ENCODE assay signal across 1 cellular context in the genomic region with DNA sequence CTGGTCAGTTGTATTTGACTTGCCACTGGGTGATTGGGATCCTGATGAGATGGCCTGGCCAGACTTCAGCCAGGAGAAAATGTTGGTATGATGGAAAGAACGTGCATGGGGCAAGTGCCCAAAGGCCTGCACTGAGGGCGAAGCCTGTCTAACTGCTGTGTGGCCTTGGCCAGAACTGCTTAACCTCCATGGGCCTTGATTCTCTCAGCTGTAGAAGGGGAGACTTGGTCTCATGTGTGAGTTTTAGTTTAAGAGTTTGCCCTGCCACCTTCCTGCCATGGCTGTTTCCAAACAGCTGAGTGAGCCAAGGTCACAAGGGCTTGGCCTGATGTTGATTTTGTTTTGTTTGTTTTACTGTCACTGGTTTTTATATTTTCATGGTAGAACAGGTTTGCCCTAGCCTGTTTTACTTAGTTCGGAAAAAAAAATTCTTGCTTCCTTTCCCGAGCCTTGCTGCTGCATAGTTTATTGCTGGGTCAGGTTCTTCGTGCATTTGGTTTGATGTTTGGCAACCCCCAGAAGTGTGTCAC.
TF ChIP-seq lines count a peak whose summit lies in the region.

No MANE protein-coding gene starts in this region.

TF ChIP-seq in HepG2, 621 proteins besides CTCF, POLR2A, EP300 and RAD21 (continued from another document):
- TF ChIP-seq, protein P1, sequence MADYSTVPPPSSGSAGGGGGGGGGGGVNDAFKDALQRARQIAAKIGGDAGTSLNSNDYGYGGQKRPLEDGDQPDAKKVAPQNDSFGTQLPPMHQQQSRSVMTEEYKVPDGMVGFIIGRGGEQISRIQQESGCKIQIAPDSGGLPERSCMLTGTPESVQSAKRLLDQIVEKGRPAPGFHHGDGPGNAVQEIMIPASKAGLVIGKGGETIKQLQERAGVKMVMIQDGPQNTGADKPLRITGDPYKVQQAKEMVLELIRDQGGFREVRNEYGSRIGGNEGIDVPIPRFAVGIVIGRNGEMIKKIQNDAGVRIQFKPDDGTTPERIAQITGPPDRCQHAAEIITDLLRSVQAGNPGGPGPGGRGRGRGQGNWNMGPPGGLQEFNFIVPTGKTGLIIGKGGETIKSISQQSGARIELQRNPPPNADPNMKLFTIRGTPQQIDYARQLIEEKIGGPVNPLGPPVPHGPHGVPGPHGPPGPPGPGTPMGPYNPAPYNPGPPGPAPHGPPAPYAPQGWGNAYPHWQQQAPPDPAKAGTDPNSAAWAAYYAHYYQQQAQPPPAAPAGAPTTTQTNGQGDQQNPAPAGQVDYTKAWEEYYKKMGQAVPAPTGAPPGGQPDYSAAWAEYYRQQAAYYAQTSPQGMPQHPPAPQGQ (CRISPR knock-in tag; IDR thresholded peaks at IDR 0.05; ENCODE audit: borderline replicate concordance): no peak
